ENCODE assay signal across 1 cellular context in the genomic region with DNA sequence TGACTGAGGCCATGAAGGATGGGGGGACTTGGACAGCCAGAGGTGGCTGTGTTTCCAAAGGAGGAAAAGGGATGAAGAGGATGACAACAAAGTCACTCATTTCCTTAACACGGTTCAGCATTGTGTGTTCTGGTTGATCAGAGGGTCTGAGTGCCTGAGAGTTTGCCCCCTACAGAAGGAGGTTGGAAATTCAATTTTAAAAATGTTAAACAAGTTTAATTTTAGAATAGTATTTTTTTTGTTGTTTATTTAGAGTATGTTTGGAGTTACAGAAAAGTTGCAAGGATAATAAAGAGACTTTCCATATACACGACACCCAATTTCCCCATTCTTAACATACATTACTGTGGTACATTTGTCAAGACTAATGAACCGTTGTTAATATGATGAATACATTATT.
TF ChIP-seq lines count a peak whose summit lies in the region.

No MANE protein-coding gene starts in this region.

TF ChIP-seq in IMR-90, 13 proteins besides CTCF, POLR2A, EP300 and RAD21:
- TF ChIP-seq, protein P1, sequence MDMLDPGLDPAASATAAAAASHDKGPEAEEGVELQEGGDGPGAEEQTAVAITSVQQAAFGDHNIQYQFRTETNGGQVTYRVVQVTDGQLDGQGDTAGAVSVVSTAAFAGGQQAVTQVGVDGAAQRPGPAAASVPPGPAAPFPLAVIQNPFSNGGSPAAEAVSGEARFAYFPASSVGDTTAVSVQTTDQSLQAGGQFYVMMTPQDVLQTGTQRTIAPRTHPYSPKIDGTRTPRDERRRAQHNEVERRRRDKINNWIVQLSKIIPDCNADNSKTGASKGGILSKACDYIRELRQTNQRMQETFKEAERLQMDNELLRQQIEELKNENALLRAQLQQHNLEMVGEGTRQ (IDR thresholded peaks at IDR 0.05; ENCODE audit: low read depth, low read length) = no peak
- TF ChIP-seq BHLHE40 (IDR thresholded peaks at IDR 0.05; ENCODE audit: low read depth, low read length) = no peak
- TF ChIP-seq MAZ (IDR thresholded peaks at IDR 0.05; ENCODE audit: borderline replicate concordance, low read depth, low read length) = no peak
- TF ChIP-seq SMC3 (IDR thresholded peaks at IDR 0.05; ENCODE audit: low read depth, low read length) = no peak
- TF ChIP-seq CHD1 (IDR thresholded peaks at IDR 0.05; ENCODE audit: low read depth, low read length) = no peak
- no peak for TF ChIP-seq MXI1 (IDR thresholded peaks at IDR 0.05; ENCODE audit: borderline replicate concordance, low read depth, low read length)
- TF ChIP-seq RFX5 (IDR thresholded peaks at IDR 0.05; ENCODE audit: low read depth, low read length) = no peak
